8 cellular contexts compared by ENCODE assay signal in the genomic region with DNA sequence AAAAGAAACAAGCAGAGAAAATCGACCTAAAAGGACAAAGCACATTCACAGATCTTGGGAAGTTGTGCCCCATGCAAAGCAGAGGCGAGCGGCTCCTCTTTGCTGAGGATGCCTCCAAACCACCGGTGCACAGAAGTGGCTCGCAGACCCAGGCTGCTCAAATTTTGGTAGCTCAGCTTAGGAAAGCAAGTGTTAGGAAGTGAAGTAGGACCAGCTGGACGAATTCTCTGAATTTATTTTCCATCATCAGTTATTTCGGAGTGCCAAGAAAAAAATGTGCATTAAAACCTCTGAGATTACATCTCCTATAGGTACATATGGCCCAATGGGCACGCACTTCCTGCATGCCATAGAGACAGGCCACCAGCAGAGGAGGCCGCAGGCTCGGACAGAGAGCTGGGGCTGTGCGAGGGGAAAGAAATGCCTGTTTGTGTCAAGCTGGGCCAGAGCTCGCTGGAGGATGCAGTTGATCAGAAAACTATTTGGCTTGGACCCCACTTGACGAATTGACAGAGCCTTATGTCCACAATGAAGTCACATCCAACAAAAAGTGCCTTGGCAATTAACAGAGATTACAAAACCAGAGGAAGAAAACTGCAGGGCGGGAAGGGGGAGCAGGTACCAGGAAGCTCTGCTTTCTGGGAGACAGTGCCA.
DNase-seq lines count a peak whose midpoint lies in the region; ATAC-seq and TF ChIP-seq lines count a peak whose summit lies in the region.

No MANE protein-coding gene starts in this region.

- no peak overlapping the region for H3K4me3 Mint-ChIP-seq in T-helper 17 cell

- no peaks in the 10 kb centered on the region for H3K4me1 ChIP-seq in left lung

- no peak overlapping the region for H3K4me3 ChIP-seq in choroid plexus epithelial cell (ENCODE audit: low read depth, low read length)
- no peak overlapping the region for H3K4me3 ChIP-seq in left lung

- DNase-seq in SHP77 (lab: John Stamatoyannopoulos, UW) (peak; percentile 11 to 21), SHP77 treated with DMSO at 0.1 percent for 48 hours (lab: John Stamatoyannopoulos, UW) (no peak), HT-29 (ENCODE audit: low spot score) (peak; percentile 71), T-helper 17 cell (peak in 2 of 3 donors; percentile 39 to 44), choroid plexus epithelial cell (ENCODE audit: low read depth) (peak; percentile 72), left lung (peak in 1 of 2 donors; percentile 42)
- DNase-seq in stimulated activated CD4-positive, alpha-beta T cell treated with anti-CD3 and anti-CD28 coated beads, Interleukin-4, amount 100 ng/mL, for 4 hours = peak; percentile 40 to 58

- peaks cover 16% of the 10 kb centered on the region for H3K4me1 Mint-ChIP-seq in T-helper 17 cell

- H3K27ac Mint-ChIP-seq in T-helper 17 cell = no peak overlapping the region

- TF ChIP-seq CTCF in choroid plexus epithelial cell (conservative IDR thresholded peaks at IDR 0.05; ENCODE audit: low read depth, low read length) = peak; percentile 85
- peak in 1 of 2 donors; percentile 48 for TF ChIP-seq CTCF in left lung (IDR thresholded peaks at IDR 0.05)

- no peaks in the 10 kb centered on the region for H3K36me3 Mint-ChIP-seq in T-helper 17 cell (ENCODE audit: low read depth)

- H3K27me3 Mint-ChIP-seq in T-helper 17 cell = peaks cover 52% of the 10 kb centered on the region

- H3K9me3 ChIP-seq in T-helper 17 cell (ENCODE audit: control insufficient read depth, low read length, poor library complexity, severe bottlenecking) (no peaks in the 10 kb centered on the region), left lung (no peaks in the 10 kb centered on the region)

- intact Hi-C loops in left lung (cut with DNase I) = no loop called here

- H3K27me3 ChIP-seq in left lung = no peaks in the 10 kb centered on the region

- H3K27ac ChIP-seq in left lung = no peak overlapping the region

- no peaks in the 10 kb centered on the region for H3K36me3 ChIP-seq in left lung

- no peak for ATAC-seq in T-helper 17 cell
- ATAC-seq in left lung = peak; percentile 92
- no peak for ATAC-seq in GM21619 (IDR thresholded peaks at IDR 0.05; ENCODE audit: unreplicated experiment)
